ENCODE assay signal across 8 cellular contexts in the genomic region with DNA sequence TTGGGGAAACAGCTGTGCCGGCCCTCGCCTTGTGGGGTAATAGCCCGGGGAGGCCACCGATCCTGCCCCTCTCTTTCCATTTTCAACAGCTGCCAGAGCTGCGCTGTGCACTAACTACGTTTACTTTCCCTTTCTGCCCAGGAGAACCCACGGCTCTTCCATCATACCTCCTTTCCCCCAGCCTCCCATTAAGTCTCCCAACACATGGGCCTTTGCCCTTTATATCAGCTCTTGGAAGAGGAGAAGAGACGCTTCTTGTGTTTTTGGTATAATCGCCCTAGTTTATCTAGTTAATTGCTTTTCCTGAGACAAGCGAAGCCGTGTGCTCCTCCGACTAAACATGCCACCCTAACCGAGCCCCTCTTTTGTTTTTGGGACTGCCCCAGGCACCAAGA. TPM values are rescaled to one million over a fixed set of nuclear protein-coding genes. Genes with fewer than 3 reads are reported as not detected.
A peak's percentile ranks its signal among the peaks of the same experiment; 100 is the strongest.
DNase-seq lines count a peak whose midpoint lies in the region; ATAC-seq and TF ChIP-seq lines count a peak whose summit lies in the region.

No MANE protein-coding gene starts in this region.

- peaks cover 15 to 49% (median 36%) of the 10 kb centered on the region in 4 donors for H3K4me1 Mint-ChIP-seq in naive thymus-derived CD8-positive, alpha-beta T cell

- no peak for TF ChIP-seq CTCF in coronary artery (IDR thresholded peaks at IDR 0.05)

- POLR2A ChIA-PET in naive thymus-derived CD8-positive, alpha-beta T cell (lab: Charles Lee), result interaction anchor here (0.5 to 2.0 kb wide), 22 partner anchors 8 to 777 kb away, joined by 3 to 14 read pairs (median 5); a partner anchor contains a TSS

- no peaks in the 10 kb centered on the region for H3K9me3 Mint-ChIP-seq in naive thymus-derived CD8-positive, alpha-beta T cell

- H3K4me3 ChIP-seq in coronary artery, result peak overlapping the region; percentile 90

- H3K4me3 Mint-ChIP-seq in naive thymus-derived CD8-positive, alpha-beta T cell, result peak overlapping the region; percentile 94 to 100 (median 96)

- peak overlapping the region; percentile 98 to 99 for H3K27ac ChIP-seq in coronary artery

- peak overlapping the region; percentile 89 to 98 (median 96) for H3K27ac Mint-ChIP-seq in naive thymus-derived CD8-positive, alpha-beta T cell

- peak; percentile 10 for DNase-seq in A172 (ENCODE audit: low spot score)
- DNase-seq in NCI-H510A (lab: John Stamatoyannopoulos, UW), result peak; percentile 39
- no peak for DNase-seq in coronary artery (ENCODE audit: low spot score)
- peak in 1 of 10 donors; percentile 20 for DNase-seq in naive thymus-derived CD8-positive, alpha-beta T cell
- DNase-seq in AG08395 (ENCODE audit: low spot score), result no peak
- no peak for DNase-seq in activated CD4-positive, alpha-beta T cell treated with anti-CD3 and anti-CD28 coated beads, Interleukin-2, amount 50 U/mL, for 1 hour

- peaks cover 0 to 18% (median 3%) of the 10 kb centered on the region in 3 donors for H3K36me3 Mint-ChIP-seq in naive thymus-derived CD8-positive, alpha-beta T cell

- H3K27me3 Mint-ChIP-seq in naive thymus-derived CD8-positive, alpha-beta T cell, result no peaks in the 10 kb centered on the region

- ATAC-seq in GM18520 (IDR thresholded peaks at IDR 0.05; ENCODE audit: unreplicated experiment) (peak; percentile 1), HG02870 (IDR thresholded peaks at IDR 0.05; ENCODE audit: unreplicated experiment) (no peak)
- peak in 1 of 2 donors; percentile 31 for ATAC-seq in naive thymus-derived CD8-positive, alpha-beta T cell

RNA-seq across cellular contexts. Expression of a gene that starts 0.7 kb away (rescaled TPM):
- total RNA-seq in A172 (2014; rRNA removed; shearing (Covaris generic)), result 14.8 and 16.3 TPM in 2 replicates
- 10 to 100 TPM; 46.9 to 49.6 TPM for total RNA-seq in naive thymus-derived CD8-positive, alpha-beta T cell
- polyA plus RNA-seq in naive thymus-derived CD8-positive, alpha-beta T cell, result 1 to 10 TPM; 7.0 to 9.1 (median 8.1) TPM

Comparison
In these comparisons a context has a peak if more than half of its experiments do, and no peak if none do; other contexts are left out.
1. DNase-seq: peak in A172 (single experiment) and NCI-H510A (single experiment); none in coronary artery (single experiment), AG08395 (single experiment) and activated CD4-positive, alpha-beta T cell treated with anti-CD3 and anti-CD28 coated beads, Interleukin-2, amount 50 U/mL, for 1 hour (single experiment).